27 cellular contexts compared by ENCODE assay signal in the genomic region with DNA sequence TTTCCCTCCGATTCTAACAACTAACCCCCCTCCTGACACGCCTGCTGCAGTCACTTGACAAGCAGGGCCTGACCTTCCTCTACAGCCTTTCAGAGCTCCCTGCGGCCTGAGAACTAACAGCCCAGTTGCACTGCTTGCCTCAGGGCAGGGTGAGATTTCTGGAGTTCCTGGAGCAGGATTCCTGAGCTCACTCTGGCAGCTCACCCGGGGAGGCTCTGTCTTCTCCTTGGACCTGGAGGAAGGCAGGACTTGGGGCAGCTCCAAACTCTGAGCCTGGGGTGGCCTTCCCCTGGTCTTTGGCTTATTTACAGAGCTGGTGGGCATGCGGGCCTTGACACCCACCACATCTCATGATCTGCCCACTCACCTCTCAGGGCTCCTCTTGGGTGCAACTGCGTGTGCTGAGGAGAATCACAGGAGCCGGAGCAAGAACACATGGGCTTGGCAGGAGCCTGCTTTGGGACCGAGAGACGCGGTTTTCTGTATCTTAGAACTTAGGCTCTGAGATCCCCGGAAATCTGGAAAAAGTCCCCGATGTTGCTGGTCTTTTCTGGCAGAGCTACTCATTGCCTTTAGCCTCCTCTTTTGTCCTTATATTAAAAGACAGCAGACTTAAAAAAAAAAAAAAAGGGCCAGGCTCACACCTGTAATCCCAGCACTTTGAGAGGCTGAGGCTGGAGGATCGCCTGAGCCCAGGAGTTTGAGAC. TPM values are rescaled to one million over a fixed set of nuclear protein-coding genes. Genes with fewer than 3 reads are reported as not detected.
DNase-seq lines count a peak whose midpoint lies in the region; ATAC-seq and TF ChIP-seq lines count a peak whose summit lies in the region.
"Had no signal": no experiment of that assay in that cellular context is flagged by ENCODE, and none has a peak within 500 bp of the region (broad histone marks: within the 10 kb centered on the region; RNA-seq: fewer than 3 reads in every experiment).

No MANE protein-coding gene starts in this region.

- no peak for ATAC-seq in HG03460 (IDR thresholded peaks at IDR 0.05; ENCODE audit: unreplicated experiment)
- ATAC-seq: left cardiac atrium, WTC11 had no signal

- H3K9me3 Mint-ChIP-seq in brain (no peaks in the 10 kb centered on the region), neural progenitor cell (no peaks in the 10 kb centered on the region)
- H3K9me3 Mint-ChIP-seq: activated naive CD4-positive, alpha-beta T cell treated with anti-CD3 and anti-CD28 coated beads, Interleukin-2, amount 50 U/mL, for 24 hours; activated T-helper 1 cell treated with anti-CD3 and anti-CD28 coated beads, Interleukin-12 subunit alpha, Interleukin-12 subunit beta, Interleukin-2, Interleukin-4 antibody, amounts not matched to agents 30 ng/mL and 10 ng/mL and 1 ng/mL, durations not matched to agents 14 hours and 24 hours and 36 hours; CD4-positive, alpha-beta T cell; WTC11 had no signal

- H3K36me3 Mint-ChIP-seq in brain: peaks cover 50% of the 10 kb centered on the region
- H3K36me3 Mint-ChIP-seq in neural progenitor cell: peaks cover 19% of the 10 kb centered on the region

- H3F3A ChIP-seq in neural progenitor cell (ENCODE audit: low read depth): no peaks in the 10 kb centered on the region

- H3K9me3 ChIP-seq in neural progenitor cell (ENCODE audit: low read depth) (no peaks in the 10 kb centered on the region), subcutaneous abdominal adipose tissue (ENCODE audit: control insufficient read depth in 5 of 5, low read length in 5 of 5) (no peaks in the 10 kb centered on the region)
- H3K9me3 ChIP-seq: thyroid gland had no signal

- H2AFZ ChIP-seq in neural progenitor cell (replicated peaks): no peak overlapping the region
- H2AFZ ChIP-seq: GM23248 had no signal

- H3K4me3 Mint-ChIP-seq in brain (no peak overlapping the region), neural progenitor cell (no peak overlapping the region)
- H3K4me3 Mint-ChIP-seq: activated naive CD4-positive, alpha-beta T cell treated with anti-CD3 and anti-CD28 coated beads, Interleukin-2, amount 50 U/mL, for 24 hours; activated T-helper 1 cell treated with anti-CD3 and anti-CD28 coated beads, Interleukin-12 subunit alpha, Interleukin-12 subunit beta, Interleukin-2, Interleukin-4 antibody, amounts not matched to agents 30 ng/mL and 10 ng/mL and 1 ng/mL, durations not matched to agents 14 hours and 24 hours and 36 hours; CD4-positive, alpha-beta T cell; WTC11 had no signal

- DNase-seq in DMS 273 (lab: John Stamatoyannopoulos, UW; ENCODE audit: unreplicated experiment) (peak; percentile 63), DMS 273 treated with DMSO at 0.1 percent for 48 hours (lab: John Stamatoyannopoulos, UW) (no peak), neural progenitor cell (ENCODE audit: low spot score) (no peak), GM10266 (ENCODE audit: extremely low spot score) (no peak), dorsolateral prefrontal cortex (no peak)
- DNase-seq: activated CD4-positive, alpha-beta T cell treated with anti-CD3 and anti-CD28 coated beads, Interleukin-2, amount 50 U/mL, for 4 hours; anterior cingulate cortex; CD4-positive, alpha-beta T cell; dermis blood vessel endothelial cell; DMS153; GF-D8; GM23248; left cardiac atrium; mammary epithelial cell; MV-4-11; thyroid gland had no signal

- no peak overlapping the region for H3K4me2 ChIP-seq in neural progenitor cell
- H3K4me2 ChIP-seq: KMS-11 had no signal

- intact Hi-C loops in dorsolateral prefrontal cortex (cut with DNase I): no loop called here

- H3K36me3 ChIP-seq in neural progenitor cell (no peaks in the 10 kb centered on the region), subcutaneous abdominal adipose tissue (ENCODE audit: control insufficient read depth in 5 of 5, insufficient read depth in 5 of 5, low read length in 5 of 5) (peaks cover 2 to 94% (median 79%) of the 10 kb centered on the region in 5 donors)

- no peak overlapping the region for H3K27ac ChIP-seq in neural progenitor cell
- peak overlapping the region; percentile 58 for H3K27ac ChIP-seq in subcutaneous abdominal adipose tissue (ENCODE audit: low read depth, low read length)
- H3K27ac ChIP-seq in dorsolateral prefrontal cortex: peak overlapping the region in 4 of 59 donors; percentile 9 to 41 (median 29)
- H3K27ac ChIP-seq: 22Rv1, cardiac muscle cell, GM23248, KMS-11, thyroid gland had no signal

- H3K27me3 Mint-ChIP-seq in brain: no peaks in the 10 kb centered on the region
- H3K27me3 Mint-ChIP-seq in neural progenitor cell (ENCODE audit: insufficient read depth, low read depth): peaks cover 3% of the 10 kb centered on the region
- H3K27me3 Mint-ChIP-seq: activated naive CD4-positive, alpha-beta T cell treated with anti-CD3 and anti-CD28 coated beads, Interleukin-2, amount 50 U/mL, for 24 hours; CD4-positive, alpha-beta T cell had no signal

- H3K27ac Mint-ChIP-seq in brain (peak overlapping the region in 3 of 5 experiments; percentile 40 to 73 (median 44)), neural progenitor cell (peak overlapping the region; percentile 8)
- H3K27ac Mint-ChIP-seq: activated naive CD4-positive, alpha-beta T cell treated with anti-CD3 and anti-CD28 coated beads, Interleukin-2, amount 50 U/mL, for 24 hours; activated T-helper 1 cell treated with anti-CD3 and anti-CD28 coated beads, Interleukin-12 subunit alpha, Interleukin-12 subunit beta, Interleukin-2, Interleukin-4 antibody, amounts not matched to agents 30 ng/mL and 10 ng/mL and 1 ng/mL, durations not matched to agents 14 hours and 24 hours and 36 hours; CD4-positive, alpha-beta T cell; WTC11 had no signal

- H3K79me2 ChIP-seq in neural progenitor cell (ENCODE audit: low read depth): no peaks in the 10 kb centered on the region

- H3K4me3 ChIP-seq in neural progenitor cell (no peak overlapping the region), subcutaneous abdominal adipose tissue (ENCODE audit: low read depth in 1 of 5, low read length in 5 of 5) (no peak overlapping the region), dorsolateral prefrontal cortex (no peak overlapping the region)
- H3K4me3 ChIP-seq: cardiac muscle cell, GM23248, thyroid gland had no signal

- H3K27me3 ChIP-seq in neural progenitor cell (no peaks in the 10 kb centered on the region), subcutaneous abdominal adipose tissue (ENCODE audit: control insufficient read depth in 5 of 5, insufficient read depth in 4 of 5, low read length in 5 of 5) (no peaks in the 10 kb centered on the region), dorsolateral prefrontal cortex (no peaks in the 10 kb centered on the region)
- H3K27me3 ChIP-seq: cardiac muscle cell, thyroid gland had no signal

- H3K9ac ChIP-seq in neural progenitor cell: no peak overlapping the region
- H3K9ac ChIP-seq in subcutaneous abdominal adipose tissue (ENCODE audit: low read length in 5 of 5): peak overlapping the region in 2 of 5 donors; percentile 28 to 42
- H3K9ac ChIP-seq: GM23248, KMS-11 had no signal

- no peaks in the 10 kb centered on the region for H3K4me1 ChIP-seq in neural progenitor cell
- peaks cover 0 to 21% (median 11%) of the 10 kb centered on the region in 5 donors for H3K4me1 ChIP-seq in subcutaneous abdominal adipose tissue (ENCODE audit: control insufficient read depth in 5 of 5, insufficient read depth in 5 of 5, low read length in 5 of 5)
- H3K4me1 ChIP-seq: thyroid gland had no signal

- peaks cover 4% of the 10 kb centered on the region for H3K4me1 Mint-ChIP-seq in brain
- H3K4me1 Mint-ChIP-seq in neural progenitor cell: no peaks in the 10 kb centered on the region
- H3K4me1 Mint-ChIP-seq: activated naive CD4-positive, alpha-beta T cell treated with anti-CD3 and anti-CD28 coated beads, Interleukin-2, amount 50 U/mL, for 24 hours; WTC11 had no signal

- TF ChIP-seq CTCF in brain (conservative IDR thresholded peaks at IDR 0.05): no peak
- no peak for TF ChIP-seq CTCF in neural progenitor cell (IDR thresholded peaks at IDR 0.05)
- TF ChIP-seq CTCF in GM10266 (IDR thresholded peaks at IDR 0.05; ENCODE audit: control insufficient read depth, insufficient read depth, low read depth, missing control alignments): no peak
- TF ChIP-seq CTCF in dorsolateral prefrontal cortex (IDR thresholded peaks at IDR 0.05 in 54 of 56, conservative IDR thresholded peaks at IDR 0.05 in 2 of 56; ENCODE audit: low read depth in 1 of 56, partially characterized antibody in 56 of 56): no peak

- no peaks in the 10 kb centered on the region for H4K20me1 ChIP-seq in neural progenitor cell (ENCODE audit: low read depth)

RNA-seq across cellular contexts. Expression of gene SLC25A34, which starts 13.1 kb away (rescaled TPM):
- polyA plus RNA-seq in brain (ENCODE audit: insufficient read depth, low read depth, low replicate concordance): 3.9 TPM
- total RNA-seq in neural progenitor cell (ENCODE audit: low replicate concordance) (0.34 and 2.2 TPM in 2 replicates), dorsolateral prefrontal cortex (10 to 100 TPM in 4 of 120 experiments, 1 to 10 TPM in 116; 1.3 to 10.3 (median 4.4) TPM)

RNA-seq across cellular contexts. Expression of gene TMEM82, which starts 19.3 kb away (rescaled TPM):
- polyA plus RNA-seq in brain (ENCODE audit: insufficient read depth, low read depth, low replicate concordance): not detected
- total RNA-seq in neural progenitor cell (ENCODE audit: low replicate concordance): 0.56 TPM in 1 of 2 replicates, not detected in the other
- not detected for total RNA-seq in dorsolateral prefrontal cortex
- total RNA-seq: activated T-helper 1 cell treated with anti-CD3 and anti-CD28 coated beads, Interleukin-12 subunit alpha, Interleukin-12 subunit beta, Interleukin-2, Interleukin-4 antibody, amounts not matched to agents 30 ng/mL and 10 ng/mL and 1 ng/mL, durations not matched to agents 14 hours and 24 hours and 36 hours; CD4-positive, alpha-beta T cell; dermis blood vessel endothelial cell; fibroblast of lung; GM23248; left cardiac atrium; mammary epithelial cell; T-helper 2 cell treated with Interferon-gamma antibody and Interleukin-4, amounts not matched to agents 100 ng/mL and 5 ng/mL, for 36 hours; thyroid gland had no signal
- polyA plus RNA-seq: cardiac muscle cell, fibroblast of lung, GM23248, mammary epithelial cell had no signal

RNA-seq across cellular contexts. Expression of gene FBLIM1, which starts 35.6 kb away (rescaled TPM):
- 53.3 TPM for polyA plus RNA-seq in brain (ENCODE audit: insufficient read depth, low read depth, low replicate concordance)
- 4.7 and 13.0 TPM in 2 replicates for total RNA-seq in neural progenitor cell (ENCODE audit: low replicate concordance)
- 10 to 100 TPM in 7 of 120 experiments, 1 to 10 TPM in 112, under 1 TPM in 1; 0.87 to 31.6 (median 3.9) TPM for total RNA-seq in dorsolateral prefrontal cortex
- total RNA-seq: activated T-helper 1 cell treated with anti-CD3 and anti-CD28 coated beads, Interleukin-12 subunit alpha, Interleukin-12 subunit beta, Interleukin-2, Interleukin-4 antibody, amounts not matched to agents 30 ng/mL and 10 ng/mL and 1 ng/mL, durations not matched to agents 14 hours and 24 hours and 36 hours; T-helper 2 cell treated with Interferon-gamma antibody and Interleukin-4, amounts not matched to agents 100 ng/mL and 5 ng/mL, for 36 hours had no signal

RNA-seq across cellular contexts. Expression of gene PLEKHM2, which starts 38.9 kb away (rescaled TPM):
- polyA plus RNA-seq in brain (ENCODE audit: insufficient read depth, low read depth, low replicate concordance): 91.6 TPM
- total RNA-seq in neural progenitor cell (ENCODE audit: low replicate concordance) (16.7 and 42.2 TPM in 2 replicates), dorsolateral prefrontal cortex (100 to 1,000 TPM; 128 to 550 (median 209) TPM)
